ENCODE assay signal across 1 cellular context in the genomic region with DNA sequence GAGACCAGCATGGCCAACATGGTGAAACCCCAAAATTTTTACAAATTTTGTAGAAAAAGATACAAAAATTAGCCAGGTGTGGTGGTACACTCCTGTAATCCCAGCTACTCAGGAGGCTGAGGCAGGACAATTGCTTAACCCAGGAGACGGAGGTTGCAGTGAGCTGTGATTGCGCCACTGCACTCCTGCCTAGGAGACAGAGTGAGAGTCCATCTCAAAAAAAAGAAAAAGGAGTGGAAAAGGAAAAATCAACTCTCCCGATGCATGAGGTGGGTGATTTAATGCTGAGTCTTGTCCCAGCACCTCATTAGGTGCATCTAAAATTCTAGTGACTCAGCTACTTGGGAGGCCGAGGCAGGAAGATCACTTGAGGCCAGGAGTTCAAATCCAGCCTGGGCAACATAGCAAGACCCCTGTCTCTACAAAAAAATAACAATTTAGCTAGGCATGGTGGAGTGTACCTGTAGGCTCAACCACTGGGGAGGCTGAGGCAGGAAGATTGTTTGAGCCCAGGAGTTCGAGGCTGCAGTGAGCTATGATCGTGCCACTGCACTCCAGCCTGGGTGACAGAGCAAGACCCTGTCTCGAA.
TF ChIP-seq lines count a peak whose summit lies in the region.

No MANE protein-coding gene starts in this region.

TF ChIP-seq in HepG2, 621 proteins besides CTCF, POLR2A, EP300 and RAD21:
- TF ChIP-seq, protein P1, sequence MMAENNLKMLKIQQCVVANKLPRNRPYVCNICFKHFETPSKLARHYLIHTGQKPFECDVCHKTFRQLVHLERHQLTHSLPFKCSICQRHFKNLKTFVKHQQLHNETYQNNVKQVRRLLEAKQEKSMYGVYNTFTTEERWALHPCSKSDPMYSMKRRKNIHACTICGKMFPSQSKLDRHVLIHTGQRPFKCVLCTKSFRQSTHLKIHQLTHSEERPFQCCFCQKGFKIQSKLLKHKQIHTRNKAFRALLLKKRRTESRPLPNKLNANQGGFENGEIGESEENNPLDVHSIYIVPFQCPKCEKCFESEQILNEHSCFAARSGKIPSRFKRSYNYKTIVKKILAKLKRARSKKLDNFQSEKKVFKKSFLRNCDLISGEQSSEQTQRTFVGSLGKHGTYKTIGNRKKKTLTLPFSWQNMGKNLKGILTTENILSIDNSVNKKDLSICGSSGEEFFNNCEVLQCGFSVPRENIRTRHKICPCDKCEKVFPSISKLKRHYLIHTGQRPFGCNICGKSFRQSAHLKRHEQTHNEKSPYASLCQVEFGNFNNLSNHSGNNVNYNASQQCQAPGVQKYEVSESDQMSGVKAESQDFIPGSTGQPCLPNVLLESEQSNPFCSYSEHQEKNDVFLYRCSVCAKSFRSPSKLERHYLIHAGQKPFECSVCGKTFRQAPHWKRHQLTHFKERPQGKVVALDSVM (CRISPR knock-in tag; IDR thresholded peaks at IDR 0.05): 0 out of 2 replicates have a peak, but pooled peaks have one; percentile 36
- no peak for TF ChIP-seq PHF21A (CRISPR knock-in tag; IDR thresholded peaks at IDR 0.05)
- peak; percentile 69; the same call in 1 of the 2 replicates for TF ChIP-seq CEBPB (IDR thresholded peaks at IDR 0.05; ENCODE audit: borderline replicate concordance, low read depth, low read length)
- TF ChIP-seq CEBPG (CRISPR knock-in tag; IDR thresholded peaks at IDR 0.05): peak; percentile 64
- no peak for TF ChIP-seq ZFP36L1 (CRISPR knock-in tag; IDR thresholded peaks at IDR 0.05)
- peak; percentile 82 for TF ChIP-seq ZNF121 (CRISPR knock-in tag; IDR thresholded peaks at IDR 0.05)
- peak; percentile 6; the same call in 1 of the 2 replicates for TF ChIP-seq ZMYM3 (CRISPR knock-in tag; IDR thresholded peaks at IDR 0.05)
TF ChIP-seq in HepG2: peak in this region for 5.
